1 cellular context compared by ENCODE assay signal in genomic region chr6:158509465-158509864, GRCh38.
TF ChIP-seq lines count a peak whose summit lies in the region.

No MANE protein-coding gene starts in this region.

TF ChIP-seq in HepG2, 621 proteins besides CTCF, POLR2A, EP300 and RAD21 (continued from another document and continues in another):
- TF ChIP-seq MXD3 (CRISPR knock-in tag; IDR thresholded peaks at IDR 0.05) (no peak), BCL6 (CRISPR knock-in tag; IDR thresholded peaks at IDR 0.05) (no peak), WIZ (CRISPR knock-in tag; IDR thresholded peaks at IDR 0.05) (no peak), ARNTL (CRISPR knock-in tag; IDR thresholded peaks at IDR 0.05) (no peak; the same call in 1 of the 2 replicates), TRIM24 (CRISPR knock-in tag; IDR thresholded peaks at IDR 0.05) (no peak), ZNF326 (CRISPR knock-in tag; IDR thresholded peaks at IDR 0.05; ENCODE audit: borderline replicate concordance) (no peak), ZBTB38 (CRISPR knock-in tag; IDR thresholded peaks at IDR 0.05) (0 out of 2 replicates have a peak, but pooled peaks have one; percentile 31), PAXIP1 (CRISPR knock-in tag; conservative IDR thresholded peaks at IDR 0.05) (0 out of 2 replicates have a peak, but pooled peaks have one; percentile 24), FOXP1 (IDR thresholded peaks at IDR 0.05) (no peak), FOXP1 (CRISPR knock-in tag; IDR thresholded peaks at IDR 0.05) (no peak), MTF1 (CRISPR knock-in tag; IDR thresholded peaks at IDR 0.05) (no peak), NR2F6 (IDR thresholded peaks at IDR 0.05) (no peak), NR2F6 (CRISPR knock-in tag; IDR thresholded peaks at IDR 0.05) (no peak), PRDM10 (CRISPR knock-in tag; IDR thresholded peaks at IDR 0.05; ENCODE audit: low read depth) (no peak), POGZ (CRISPR knock-in tag; IDR thresholded peaks at IDR 0.05) (peak; percentile 51), REPIN1 (CRISPR knock-in tag; IDR thresholded peaks at IDR 0.05; ENCODE audit: borderline replicate concordance, low read depth) (no peak), MAX (IDR thresholded peaks at IDR 0.05) (no peak), ZSCAN21 (CRISPR knock-in tag; IDR thresholded peaks at IDR 0.05; ENCODE audit: borderline replicate concordance) (no peak), SMARCE1 (IDR thresholded peaks at IDR 0.05; ENCODE audit: borderline replicate concordance) (no peak), ZKSCAN5 (CRISPR knock-in tag; IDR thresholded peaks at IDR 0.05) (no peak), HOMEZ (CRISPR knock-in tag; IDR thresholded peaks at IDR 0.05; ENCODE audit: low read depth) (peak; percentile 48; the same call in 1 of the 2 replicates), SIN3B (IDR thresholded peaks at IDR 0.05; ENCODE audit: low read length) (no peak), YY1 (IDR thresholded peaks at IDR 0.05; ENCODE audit: insufficient read depth, insufficient replicate concordance, low read depth, low read length) (no peak), ZFP90 (CRISPR knock-in tag; IDR thresholded peaks at IDR 0.05; ENCODE audit: borderline replicate concordance) (no peak), ERF (CRISPR knock-in tag; IDR thresholded peaks at IDR 0.05) (no peak), RFXAP (CRISPR knock-in tag; IDR thresholded peaks at IDR 0.05; ENCODE audit: borderline replicate concordance) (no peak), GPBP1L1 (CRISPR knock-in tag; IDR thresholded peaks at IDR 0.05) (no peak), MXI1 (IDR thresholded peaks at IDR 0.05; ENCODE audit: borderline replicate concordance, low read depth, low read length) (no peak), SSRP1 (CRISPR knock-in tag; IDR thresholded peaks at IDR 0.05) (no peak), ZNF792 (CRISPR knock-in tag; IDR thresholded peaks at IDR 0.05) (no peak), ZBTB33 (CRISPR knock-in tag; IDR thresholded peaks at IDR 0.05) (peak; percentile 96), SMARCC2 (IDR thresholded peaks at IDR 0.05) (no peak), NFE2L1 (CRISPR knock-in tag; IDR thresholded peaks at IDR 0.05; ENCODE audit: borderline replicate concordance) (no peak), RXRA (CRISPR knock-in tag; IDR thresholded peaks at IDR 0.05) (no peak), CCDC6 (CRISPR knock-in tag; IDR thresholded peaks at IDR 0.05) (no peak), SMYD3 (CRISPR knock-in tag; IDR thresholded peaks at IDR 0.05) (no peak), ZNF354B (CRISPR knock-in tag; IDR thresholded peaks at IDR 0.05) (no peak), ZNF644 (CRISPR knock-in tag; IDR thresholded peaks at IDR 0.05; ENCODE audit: low read depth) (no peak), ZNF572 (CRISPR knock-in tag; IDR thresholded peaks at IDR 0.05) (no peak), SALL1 (CRISPR knock-in tag; IDR thresholded peaks at IDR 0.05) (peak; percentile 60), ZNF563 (CRISPR knock-in tag; IDR thresholded peaks at IDR 0.05) (no peak), HHEX (CRISPR knock-in tag; IDR thresholded peaks at IDR 0.05) (no peak), FOXO4 (CRISPR knock-in tag; conservative IDR thresholded peaks at IDR 0.05) (no peak), ARID5B (CRISPR knock-in tag; IDR thresholded peaks at IDR 0.05) (no peak)
